ENCODE assay signal across 21 cellular contexts in genomic region chr15:81749667-81750360, GRCh38.
DNase-seq lines count a peak whose midpoint lies in the region; ATAC-seq and TF ChIP-seq lines count a peak whose summit lies in the region.
"Had no signal": no experiment of that assay in that cellular context is flagged by ENCODE, and none has a peak within 500 bp of the region (broad histone marks: within the 10 kb centered on the region; RNA-seq: fewer than 3 reads in every experiment).

No MANE protein-coding gene starts in this region.

- DNase-seq in COLO668 (lab: John Stamatoyannopoulos, UW; ENCODE audit: unreplicated experiment) (peak; percentile 17), G401 (ENCODE audit: low spot score) (peak; percentile 63), NCI-H2227 treated with DMSO at 0.1 percent for 48 hours (lab: John Stamatoyannopoulos, UW) (peak; percentile 28), endodermal cell (peak; percentile 38), NCI-H2107 (lab: John Stamatoyannopoulos, UW) (no peak), NAMALWA (ENCODE audit: low spot score) (no peak)
- DNase-seq in naive thymus-derived CD8-positive, alpha-beta T cell = no peak
- DNase-seq: activated CD8-positive, alpha-beta T cell treated with anti-CD3 and anti-CD28 coated beads for 36 hours; activated naive CD4-positive, alpha-beta T cell treated with anti-CD3 and anti-CD28 coated beads for 36 hours; activated T-cell treated with anti-CD3 and anti-CD28 coated beads, Interleukin-2, amount 50 U/mL, for 1 hour; aorta; effector memory CD8-positive, alpha-beta T cell; stimulated activated CD4-positive, alpha-beta T cell treated with anti-CD3 and anti-CD28 coated beads, Interleukin-4, amount 100 ng/mL, for 1 hour; stimulated activated naive CD8-positive, alpha-beta T cell treated with anti-CD3 and anti-CD28 coated beads, Interleukin-15, amount 100 ng/mL, for 72 hours; T-helper 17 cell; trophoblast cell had no signal

- POLR2A ChIA-PET in naive thymus-derived CD8-positive, alpha-beta T cell (lab: Charles Lee) = no interaction called here

- no peak for TF ChIP-seq CTCF in endodermal cell (conservative IDR thresholded peaks at IDR 0.05)

- peaks cover 10% of the 10 kb centered on the region for H3K4me1 ChIP-seq in endodermal cell (ENCODE audit: control insufficient read depth, insufficient read depth, low read length)
- H3K4me1 ChIP-seq: parathyroid adenoma had no signal

- H3K4me1 Mint-ChIP-seq in endodermal cell = peaks cover 34% of the 10 kb centered on the region
- no peaks in the 10 kb centered on the region for H3K4me1 Mint-ChIP-seq in naive thymus-derived CD8-positive, alpha-beta T cell
- H3K4me1 Mint-ChIP-seq: stimulated activated naive CD8-positive, alpha-beta T cell treated with anti-CD3 and anti-CD28 coated beads, Interleukin-15, amount 100 ng/mL, for 72 hours; T-helper 17 cell had no signal

- 83 to 95% methylated on average over 14 to 24 of the region's 24 CpGs for WGBS in endodermal cell (ENCODE audit: insufficient coverage in 1 of 2, insufficient read length in 1 of 2), 2 experiments

- no peaks in the 10 kb centered on the region for H3K27me3 Mint-ChIP-seq in endodermal cell (ENCODE audit: insufficient read depth)
- H3K27me3 Mint-ChIP-seq in naive thymus-derived CD8-positive, alpha-beta T cell = peaks cover 0 to 15% (median 3%) of the 10 kb centered on the region in 5 donors

- peaks cover 3% of the 10 kb centered on the region for H3K36me3 Mint-ChIP-seq in endodermal cell (ENCODE audit: low read depth)
- no peaks in the 10 kb centered on the region for H3K36me3 Mint-ChIP-seq in naive thymus-derived CD8-positive, alpha-beta T cell
- H3K36me3 Mint-ChIP-seq: WTC11 had no signal

- no peaks in the 10 kb centered on the region for H3K27me3 ChIP-seq in endodermal cell (ENCODE audit: control insufficient read depth, insufficient read depth, low read length, poor library complexity, severe bottlenecking)
- H3K27me3 ChIP-seq: SJSA1 had no signal

- H3K4me3 ChIP-seq in endodermal cell (ENCODE audit: low read length) = no peak overlapping the region
- H3K4me3 ChIP-seq: lung, SJSA1, skin epidermis had no signal

- in situ Hi-C loops in G401 (cut with HindIII; ENCODE audit: low sequenced_read_pairs) = no loop called here

- no peak for ATAC-seq in naive thymus-derived CD8-positive, alpha-beta T cell
- ATAC-seq: activated CD8-positive, alpha-beta T cell treated with anti-CD3 and anti-CD28 coated beads for 36 hours; effector memory CD8-positive, alpha-beta T cell; stimulated activated naive CD8-positive, alpha-beta T cell treated with anti-CD3 and anti-CD28 coated beads, Interleukin-15, amount 100 ng/mL, for 72 hours; T-helper 17 cell; WTC11 had no signal

- no peaks in the 10 kb centered on the region for H3K9me3 Mint-ChIP-seq in endodermal cell
- H3K9me3 Mint-ChIP-seq in naive thymus-derived CD8-positive, alpha-beta T cell = no peaks in the 10 kb centered on the region
- H3K9me3 Mint-ChIP-seq: activated CD8-positive, alpha-beta T cell treated with anti-CD3 and anti-CD28 coated beads for 36 hours; activated naive CD4-positive, alpha-beta T cell treated with anti-CD3 and anti-CD28 coated beads for 36 hours; effector memory CD8-positive, alpha-beta T cell; stimulated activated naive CD8-positive, alpha-beta T cell treated with anti-CD3 and anti-CD28 coated beads, Interleukin-15, amount 100 ng/mL, for 72 hours; WTC11 had no signal

- H3K27ac Mint-ChIP-seq in endodermal cell = no peak overlapping the region
- no peak overlapping the region for H3K27ac Mint-ChIP-seq in naive thymus-derived CD8-positive, alpha-beta T cell
- H3K27ac Mint-ChIP-seq: activated CD8-positive, alpha-beta T cell treated with anti-CD3 and anti-CD28 coated beads for 36 hours; activated naive CD4-positive, alpha-beta T cell treated with anti-CD3 and anti-CD28 coated beads for 36 hours; effector memory CD8-positive, alpha-beta T cell; stimulated activated naive CD8-positive, alpha-beta T cell treated with anti-CD3 and anti-CD28 coated beads, Interleukin-15, amount 100 ng/mL, for 72 hours; T-helper 17 cell had no signal

- no peak overlapping the region for H3K9ac ChIP-seq in endodermal cell (ENCODE audit: extremely low read depth, low read length, poor library complexity, severe bottlenecking)
- H3K9ac ChIP-seq: parathyroid adenoma had no signal

- no peak overlapping the region for H3K27ac ChIP-seq in endodermal cell (ENCODE audit: low read depth, low read length)
- H3K27ac ChIP-seq: parathyroid adenoma, SJSA1, skin epidermis had no signal

- H3K36me3 ChIP-seq in endodermal cell (ENCODE audit: control insufficient read depth, insufficient read depth, low read length) = no peaks in the 10 kb centered on the region
- H3K36me3 ChIP-seq: SJSA1 had no signal

- H3K9me3 ChIP-seq in endodermal cell (ENCODE audit: control insufficient read depth, low read length) = no peaks in the 10 kb centered on the region
- H3K9me3 ChIP-seq: SJSA1 had no signal

- H3K4me3 Mint-ChIP-seq in endodermal cell = no peak overlapping the region
- no peak overlapping the region for H3K4me3 Mint-ChIP-seq in naive thymus-derived CD8-positive, alpha-beta T cell
- H3K4me3 Mint-ChIP-seq: activated CD8-positive, alpha-beta T cell treated with anti-CD3 and anti-CD28 coated beads for 36 hours; activated naive CD4-positive, alpha-beta T cell treated with anti-CD3 and anti-CD28 coated beads for 36 hours; effector memory CD8-positive, alpha-beta T cell; stimulated activated naive CD8-positive, alpha-beta T cell treated with anti-CD3 and anti-CD28 coated beads, Interleukin-15, amount 100 ng/mL, for 72 hours; T-helper 17 cell; WTC11 had no signal

Comparison
In these comparisons a context has a peak if more than half of its experiments do, and no peak if none do; other contexts are left out.
1. DNase-seq: peak in COLO668 (single experiment), G401 (single experiment), NCI-H2227 treated with DMSO at 0.1 percent for 48 hours (single experiment) and endodermal cell (single experiment); none in NCI-H2107 (single experiment), NAMALWA (single experiment) and naive thymus-derived CD8-positive, alpha-beta T cell (0 of 10).